In genomic region chr1:224432141-224432540, GRCh38 we compare ENCODE assay signal across 8 cellular contexts. TPM values are rescaled to one million over a fixed set of nuclear protein-coding genes. Genes with fewer than 3 reads are reported as not detected.
DNase-seq lines count a peak whose midpoint lies in the region; ATAC-seq and TF ChIP-seq lines count a peak whose summit lies in the region.

No MANE protein-coding gene starts in this region.

- ATAC-seq in HG02763 (IDR thresholded peaks at IDR 0.05; ENCODE audit: unreplicated experiment) (no peak), GM18519 (IDR thresholded peaks at IDR 0.05; ENCODE audit: low FRiP score, unreplicated experiment) (no peak), GM18868 (IDR thresholded peaks at IDR 0.05; ENCODE audit: unreplicated experiment) (no peak)

- H3K36me3 ChIP-seq in ACC112 (ENCODE audit: insufficient read depth, low read length) = peaks cover 5% of the 10 kb centered on the region; the same call in 1 of the 2 replicates

- BruUV-seq in MCF 10A (replicated peaks; lab: Mats Ljungman, UMichigan) = TSS peak; percentile 27

- H3K9me3 Mint-ChIP-seq in MCF 10A (ENCODE audit: unreplicated experiment) (no peaks in the 10 kb centered on the region), mesothelial cell of epicardium (no peaks in the 10 kb centered on the region)

- H2AFZ ChIP-seq in ACC112 (ENCODE audit: low read length, unreplicated experiment) = no peak overlapping the region

- CTCF ChIA-PET in MCF 10A (lab: Yijun Ruan, JAX) = interaction anchor here (0.6 to 18.1 kb wide), 18 partner anchors 10 to 690 kb away, joined by 3 to 418 read pairs (median 4); no protein-coding TSS in a partner anchor

- POLR2A ChIA-PET in MCF 10A (lab: Yijun Ruan, JAX) = interaction anchor here (0.8 to 16.5 kb wide), 24 partner anchors 9 to 1721 kb away, joined by 3 to 800 read pairs (median 5); partner anchors contain the start of genes CNIH4, DEGS1, FBXO28 and NVL

- H3K4me1 ChIP-seq in ACC112 (ENCODE audit: control insufficient read depth, insufficient read depth, low read length, unreplicated experiment) = peaks cover 53% of the 10 kb centered on the region

- intact Hi-C loops in MCF 10A (cut with micrococcal nuclease) = loop anchor here (5.0 kb wide), 2 partner anchors 135 to 490 kb away; no protein-coding TSS in a partner anchor

- H3K4me3 Mint-ChIP-seq in MCF 10A (ENCODE audit: unreplicated experiment) (peak overlapping the region; percentile 80), mesothelial cell of epicardium (peak overlapping the region; percentile 81)

- peaks cover 48% of the 10 kb centered on the region for H3K4me1 Mint-ChIP-seq in MCF 10A (ENCODE audit: insufficient read depth, unreplicated experiment)
- peaks cover 51% of the 10 kb centered on the region for H3K4me1 Mint-ChIP-seq in mesothelial cell of epicardium

- H3K27ac ChIP-seq in ACC112 (ENCODE audit: low read depth, low read length) = peak overlapping the region; percentile 68
- H3K27ac ChIP-seq in HL-60 (replicated peaks) = peak overlapping the region; percentile 40

- no peaks in the 10 kb centered on the region for H3K27me3 Mint-ChIP-seq in MCF 10A (ENCODE audit: insufficient read depth, unreplicated experiment)
- H3K27me3 Mint-ChIP-seq in mesothelial cell of epicardium (ENCODE audit: low read depth) = no peaks in the 10 kb centered on the region

- DNase-seq in HL-60 (ENCODE audit: low read depth in 1 of 2, low spot score in 1 of 2) (no peak), MCF 10A (ENCODE audit: unreplicated experiment) (no peak), mesothelial cell of epicardium (ENCODE audit: low spot score in 2 of 2, unreplicated experiment in 2 of 2) (no peak), SIG-M5 (lab: John Stamatoyannopoulos, UW) (no peak)

- no peaks in the 10 kb centered on the region for H3K27me3 ChIP-seq in ACC112 (ENCODE audit: insufficient read depth, low read length)
- H3K27me3 ChIP-seq in HL-60 (ENCODE audit: insufficient read depth, poor library complexity, severe bottlenecking) = no peaks in the 10 kb centered on the region

- H3K27ac Mint-ChIP-seq in MCF 10A (ENCODE audit: low read depth, unreplicated experiment) (peak overlapping the region; percentile 69), mesothelial cell of epicardium (peak overlapping the region; percentile 86)

- H3K36me3 Mint-ChIP-seq in MCF 10A (ENCODE audit: insufficient read depth, unreplicated experiment) (peaks cover 57% of the 10 kb centered on the region), mesothelial cell of epicardium (peaks cover 11% of the 10 kb centered on the region)

- H3K4me3 ChIP-seq in ACC112 (ENCODE audit: low read depth, low read length) (peak overlapping the region; percentile 84), HL-60 (replicated peaks; ENCODE audit: insufficient read depth, low read length) (peak overlapping the region; percentile 91)

- no peak for TF ChIP-seq CTCF in HL-60 (IDR thresholded peaks at IDR 0.05; ENCODE audit: insufficient read depth, low read length)
- no peak for TF ChIP-seq CTCF in MCF 10A (IDR thresholded peaks at IDR 0.05; ENCODE audit: unreplicated experiment)
- TF ChIP-seq CTCF in mesothelial cell of epicardium (IDR thresholded peaks at IDR 0.05; ENCODE audit: unreplicated experiment) = no peak

- H3K79me2 ChIP-seq in ACC112 (ENCODE audit: control insufficient read depth, insufficient read depth, low read length, unreplicated experiment) = peaks cover 78% of the 10 kb centered on the region

RNA-seq across cellular contexts. Expression of gene WDR26, which starts 2.5 kb away (rescaled TPM):
- total RNA-seq in MCF 10A (2022) = 149 and 156 TPM in 2 replicates
- total RNA-seq in mesothelial cell of epicardium = 101 to 105 TPM (median 102 TPM) in 3 replicates
